8 cellular contexts compared by ENCODE assay signal in genomic region chr6:30130887-30131862, GRCh38. TPM values are rescaled to one million over a fixed set of nuclear protein-coding genes. Genes with fewer than 3 reads are reported as not detected.
DNase-seq lines count a peak whose midpoint lies in the region; ATAC-seq and TF ChIP-seq lines count a peak whose summit lies in the region.

No MANE protein-coding gene starts in this region.

- TF ChIP-seq CTCF in WERI-Rb-1 (IDR thresholded peaks at IDR 0.05; ENCODE audit: low read depth, low read length) = peak; percentile 100
- peak; percentile 89 to 98 (median 94) for TF ChIP-seq CTCF in breast epithelium (IDR thresholded peaks at IDR 0.05)

- H3K36me3 ChIP-seq in HAP-1 (replicated peaks) = no peaks in the 10 kb centered on the region
- H3K36me3 ChIP-seq in WERI-Rb-1 = no peaks in the 10 kb centered on the region
- H3K36me3 ChIP-seq in breast epithelium = no peaks in the 10 kb centered on the region

- peaks cover 2 to 6% of the 10 kb centered on the region in 2 donors for H3K4me1 Mint-ChIP-seq in immature natural killer cell

- no peak overlapping the region for H3K27ac ChIP-seq in WERI-Rb-1
- no peak overlapping the region for H3K27ac ChIP-seq in breast epithelium

- peaks cover 0 to 4% (median 0%) of the 10 kb centered on the region in 3 donors for H3K36me3 Mint-ChIP-seq in immature natural killer cell

- no peak overlapping the region for H3K4me3 ChIP-seq in HAP-1
- no peak overlapping the region for H3K4me3 ChIP-seq in WERI-Rb-1 (ENCODE audit: low read depth, low read length)
- peak overlapping the region in 1 of 3 donors; percentile 17 for H3K4me3 ChIP-seq in breast epithelium

- H3K9me3 Mint-ChIP-seq in immature natural killer cell = no peaks in the 10 kb centered on the region

- H3K4me3 Mint-ChIP-seq in immature natural killer cell = peak overlapping the region in 1 of 5 donors; percentile 12

- H3K27me3 ChIP-seq in HAP-1 (ENCODE audit: low read depth) (peaks cover 7% of the 10 kb centered on the region; the same call in 1 of the 2 replicates), WERI-Rb-1 (ENCODE audit: insufficient read depth, low read depth, severe bottlenecking) (peaks cover 98% of the 10 kb centered on the region), breast epithelium (peaks cover 0 to 49% of the 10 kb centered on the region in 2 donors)

- ATAC-seq in HG03432 (IDR thresholded peaks at IDR 0.05; ENCODE audit: unreplicated experiment) = no peak

- H3K9me3 ChIP-seq in HAP-1 (no peaks in the 10 kb centered on the region), WERI-Rb-1 (ENCODE audit: severe bottlenecking) (no peaks in the 10 kb centered on the region), breast epithelium (no peaks in the 10 kb centered on the region)

- H3K4me1 ChIP-seq in HAP-1 (peaks cover 8% of the 10 kb centered on the region), breast epithelium (no peaks in the 10 kb centered on the region)

- in situ Hi-C loops in HAP-1 (cut with MboI; ENCODE audit: low sequenced_read_pairs) = no loop called here

- H3K27ac Mint-ChIP-seq in immature natural killer cell = no peak overlapping the region

- peak; percentile 92 for DNase-seq in DMS 273 (lab: John Stamatoyannopoulos, UW; ENCODE audit: unreplicated experiment)
- DNase-seq in HAP-1 (ENCODE audit: low spot score in 2 of 2) = peak; percentile 77 to 82
- DNase-seq in NCI-H2196 treated with DMSO at 0.1 percent for 48 hours (lab: John Stamatoyannopoulos, UW; ENCODE audit: unreplicated experiment) = peak; percentile 85
- peak; percentile 79 for DNase-seq in WERI-Rb-1
- peak; percentile 61 to 71 for DNase-seq in breast epithelium (ENCODE audit: low spot score in 2 of 2)
- peak; percentile 71 to 78 (median 76) for DNase-seq in immature natural killer cell
- DNase-seq in stimulated activated CD4-positive, alpha-beta T cell treated with anti-CD3 and anti-CD28 coated beads, Interleukin-12 subunit alpha, Interleukin-12 subunit beta, amount 100 ng/mL, for 48 hours (ENCODE audit: low read depth in 2 of 3, low spot score in 1 of 3) = peak; percentile 43 to 61 (median 47)

- TF ChIP-seq POLR2A in breast epithelium (IDR thresholded peaks at IDR 0.05) = no peak

- intact Hi-C loops in breast epithelium (cut with DNase I; ENCODE audit: low total_unique reads) = no loop called here

- H3K27me3 Mint-ChIP-seq in immature natural killer cell (ENCODE audit: low read depth in 3 of 3) = peaks cover 8 to 29% (median 22%) of the 10 kb centered on the region in 3 donors

RNA-seq across cellular contexts. Expression of gene TRIM40, which starts 4.8 kb away (rescaled TPM):
- under 1 TPM in 1 of 3 donors, not detected in 2; 0.33 TPM for total RNA-seq in breast epithelium
- not detected for polyA plus RNA-seq in immature natural killer cell

RNA-seq across cellular contexts. Expression of gene TRIM31, which starts 18.3 kb away (rescaled TPM):
- total RNA-seq in breast epithelium = 1 to 10 TPM in 1 of 3 donors, not detected in 2; 3.3 TPM
- polyA plus RNA-seq in immature natural killer cell = not detected

RNA-seq across cellular contexts. Expression of gene TRIM10, which starts 29.8 kb away (rescaled TPM):
- total RNA-seq in breast epithelium = not detected
- not detected for polyA plus RNA-seq in immature natural killer cell

RNA-seq across cellular contexts. Expression of gene TRIM15, which starts 32.2 kb away (rescaled TPM):
- under 1 TPM in 1 of 3 donors, not detected in 2; 0.33 TPM for total RNA-seq in breast epithelium
- not detected for polyA plus RNA-seq in immature natural killer cell

RNA-seq across cellular contexts. Expression of gene RNF39, which starts 55.6 kb away (rescaled TPM):
- total RNA-seq in breast epithelium = 10 to 100 TPM in 2 of 3 donors, not detected in 1; 11.1 to 40.0 TPM
- polyA plus RNA-seq in immature natural killer cell = not detected
